In genomic region chr15:64380130-64380870, GRCh38 we compare ENCODE assay signal across 8 cellular contexts. TPM values are rescaled to one million over a fixed set of nuclear protein-coding genes. Genes with fewer than 3 reads are reported as not detected.
DNase-seq lines count a peak whose midpoint lies in the region; ATAC-seq and TF ChIP-seq lines count a peak whose summit lies in the region.
"Not testable (repeated sequence)": the region's sequence is repeated elsewhere in the genome, so short reads cannot be mapped to it uniquely, and the experiment has no call there.

No MANE protein-coding gene starts in this region.

- POLR2A ChIA-PET in T-cell (lab: Charles Lee) = not testable (repeated sequence)

- CTCF ChIA-PET in T-cell (lab: Charles Lee) = not testable (repeated sequence)

- H4K20me1 ChIP-seq in KMS-11 (ENCODE audit: insufficient read depth) = not testable (repeated sequence)

- WGBS in upper lobe of left lung, 2 donors = 54 to 57% methylated on average over 11 of the region's 11 CpGs

- not testable (repeated sequence) for H3K36me3 ChIP-seq in KMS-11 (ENCODE audit: insufficient read depth); neutrophil; upper lobe of left lung

- H3K4me1 ChIP-seq in KMS-11 (ENCODE audit: low read depth, poor library complexity, severe bottlenecking) (peaks cover 25% of the 10 kb centered on the region), neutrophil (ENCODE audit: control insufficient read depth in 1 of 2, insufficient read depth in 1 of 2, low read depth in 1 of 2, low read length in 1 of 2) (peaks cover 9 to 13% of the 10 kb centered on the region in 2 experiments), upper lobe of left lung (peaks cover 6 to 13% (median 10%) of the 10 kb centered on the region in 4 donors)

- peak overlapping the region; percentile 80 for H2AFZ ChIP-seq in KMS-11 (ENCODE audit: low read depth)

- H3K9ac ChIP-seq in KMS-11 = peak overlapping the region; percentile 75

- not testable (repeated sequence) for H3K27me3 Mint-ChIP-seq in T-cell; endothelial cell (ENCODE audit: unreplicated experiment)

- H3K9me3 Mint-ChIP-seq in T-cell; activated naive CD4-positive, alpha-beta T cell treated with anti-CD3 and anti-CD28 coated beads, Interleukin-2, amount 50 U/mL, for 72 hours; endothelial cell (ENCODE audit: unreplicated experiment): not testable (repeated sequence)

- TF ChIP-seq CTCF in KMS-11 (conservative IDR thresholded peaks at IDR 0.05; ENCODE audit: low read depth, low read length); endothelial cell (IDR thresholded peaks at IDR 0.05; ENCODE audit: unreplicated experiment); neutrophil (IDR thresholded peaks at IDR 0.05); upper lobe of left lung (IDR thresholded peaks at IDR 0.05): not testable (repeated sequence)

- peaks cover 15 to 23% (median 18%) of the 10 kb centered on the region in 3 donors for H3K4me1 Mint-ChIP-seq in T-cell
- H3K4me1 Mint-ChIP-seq in endothelial cell (ENCODE audit: unreplicated experiment) = not testable (repeated sequence)

- DNase-seq in DMS 273 (lab: John Stamatoyannopoulos, UW; ENCODE audit: unreplicated experiment) = peak; percentile 33
- not testable (repeated sequence) for DNase-seq in T-cell; activated naive CD4-positive, alpha-beta T cell treated with anti-CD3 and anti-CD28 coated beads, Interleukin-2, amount 50 U/mL, for 72 hours (ENCODE audit: low spot score in 2 of 2); endothelial cell (ENCODE audit: low spot score); upper lobe of left lung
- peak; percentile 14 for DNase-seq in iPS-NIHi7 (ENCODE audit: extremely low spot score)

- TF ChIP-seq EP300 in upper lobe of left lung (IDR thresholded peaks at IDR 0.05) = not testable (repeated sequence)

- peaks cover 21% of the 10 kb centered on the region for H3K79me2 ChIP-seq in KMS-11 (ENCODE audit: insufficient read depth, low read depth)

- peak overlapping the region; percentile 67 for H3K4me2 ChIP-seq in KMS-11

- peak overlapping the region; percentile 88 to 92 (median 91) for H3K4me3 Mint-ChIP-seq in T-cell
- H3K4me3 Mint-ChIP-seq in endothelial cell (ENCODE audit: unreplicated experiment) = peak overlapping the region; percentile 91

- not testable (repeated sequence) for H3K27ac Mint-ChIP-seq in T-cell; endothelial cell (ENCODE audit: unreplicated experiment)
- H3K27ac Mint-ChIP-seq in activated naive CD4-positive, alpha-beta T cell treated with anti-CD3 and anti-CD28 coated beads, Interleukin-2, amount 50 U/mL, for 72 hours = peak overlapping the region; percentile 82 to 97

- not testable (repeated sequence) for TF ChIP-seq POLR2A in upper lobe of left lung (IDR thresholded peaks at IDR 0.05)

- not testable (repeated sequence) for H3K36me3 Mint-ChIP-seq in T-cell; endothelial cell (ENCODE audit: low read depth, unreplicated experiment)
- H3K36me3 Mint-ChIP-seq in activated naive CD4-positive, alpha-beta T cell treated with anti-CD3 and anti-CD28 coated beads, Interleukin-2, amount 50 U/mL, for 72 hours = peaks cover 18 to 33% of the 10 kb centered on the region in 2 donors

- not testable (repeated sequence) for ATAC-seq in T-cell (replicated peaks in 1 of 4); activated naive CD4-positive, alpha-beta T cell treated with anti-CD3 and anti-CD28 coated beads, Interleukin-2, amount 50 U/mL, for 72 hours; upper lobe of left lung (ENCODE audit: low FRiP score in 2 of 2)

- peak overlapping the region; percentile 25; the same call in 1 of the 2 replicates for H3K27ac ChIP-seq in KMS-11
- peak overlapping the region; percentile 66 for H3K27ac ChIP-seq in neutrophil
- H3K27ac ChIP-seq in upper lobe of left lung = not testable (repeated sequence)

- not testable (repeated sequence) for H3K27me3 ChIP-seq in KMS-11 (ENCODE audit: insufficient read depth, low read depth); neutrophil; upper lobe of left lung

- not testable (repeated sequence) for H3K9me3 ChIP-seq in neutrophil, upper lobe of left lung

- H3K4me3 ChIP-seq in KMS-11 (IDR thresholded peaks at IDR 0.05; ENCODE audit: insufficient read depth, low read depth, low read length) = not testable (repeated sequence)
- peak overlapping the region; percentile 68 to 78 for H3K4me3 ChIP-seq in neutrophil (ENCODE audit: low read depth in 1 of 2, low read length in 1 of 2)
- H3K4me3 ChIP-seq in upper lobe of left lung = peak overlapping the region in 3 of 4 donors; percentile 50 to 76 (median 59)

RNA-seq across cellular contexts. Expression of gene PCLAF, which starts 0.9 kb away (rescaled TPM):
- total RNA-seq in T-cell (1 to 10 TPM in 4 of 5 donors, under 1 TPM in 1; 0.96 to 2.4 (median 1.6) TPM), endothelial cell (ENCODE audit: unreplicated experiment) (7.0 TPM), upper lobe of left lung (1 to 10 TPM in 4 of 6 donors, not detected in 2; 1.6 to 3.6 (median 2.0) TPM)
- total RNA-seq in activated naive CD4-positive, alpha-beta T cell treated with anti-CD3 and anti-CD28 coated beads, Interleukin-2, amount 50 U/mL, for 72 hours = 100 to 1,000 TPM; 100 to 115 TPM

RNA-seq across cellular contexts. Expression of gene TRIP4, which starts 7.3 kb away (rescaled TPM):
- 10 to 100 TPM; 17.3 to 24.5 (median 21.7) TPM for total RNA-seq in T-cell
- total RNA-seq in activated naive CD4-positive, alpha-beta T cell treated with anti-CD3 and anti-CD28 coated beads, Interleukin-2, amount 50 U/mL, for 72 hours = 10 to 100 TPM; 21.7 to 24.7 TPM
- total RNA-seq in endothelial cell (ENCODE audit: unreplicated experiment) = 46.1 TPM
- total RNA-seq in upper lobe of left lung = 10 to 100 TPM; 10.9 to 48.2 (median 20.4) TPM

RNA-seq across cellular contexts. Expression of gene CSNK1G1, which starts 24.3 kb away (rescaled TPM):
- total RNA-seq in T-cell = 10 to 100 TPM; 22.3 to 25.6 (median 23.6) TPM
- total RNA-seq in activated naive CD4-positive, alpha-beta T cell treated with anti-CD3 and anti-CD28 coated beads, Interleukin-2, amount 50 U/mL, for 72 hours = 10 to 100 TPM; 26.6 to 32.3 TPM
- 22.9 TPM for total RNA-seq in endothelial cell (ENCODE audit: unreplicated experiment)
- 10 to 100 TPM; 14.8 to 49.6 (median 19.6) TPM for total RNA-seq in upper lobe of left lung

Comparison
In these comparisons a context has a peak if more than half of its experiments do, and no peak if none do; other contexts are left out.
1. RNA of gene PCLAF, which starts 0.9 kb away (total RNA-seq): 100 to 115 TPM in activated naive CD4-positive, alpha-beta T cell treated with anti-CD3 and anti-CD28 coated beads, Interleukin-2, amount 50 U/mL, for 72 hours; 7.0 TPM in endothelial cell (single experiment), 1.6 to 3.6 TPM in upper lobe of left lung and 0.96 to 2.4 TPM in T-cell; every median in the first group is over 10 times any median in the second.